Comparison of ENCODE assay signal across 8 cellular contexts in the genomic region with DNA sequence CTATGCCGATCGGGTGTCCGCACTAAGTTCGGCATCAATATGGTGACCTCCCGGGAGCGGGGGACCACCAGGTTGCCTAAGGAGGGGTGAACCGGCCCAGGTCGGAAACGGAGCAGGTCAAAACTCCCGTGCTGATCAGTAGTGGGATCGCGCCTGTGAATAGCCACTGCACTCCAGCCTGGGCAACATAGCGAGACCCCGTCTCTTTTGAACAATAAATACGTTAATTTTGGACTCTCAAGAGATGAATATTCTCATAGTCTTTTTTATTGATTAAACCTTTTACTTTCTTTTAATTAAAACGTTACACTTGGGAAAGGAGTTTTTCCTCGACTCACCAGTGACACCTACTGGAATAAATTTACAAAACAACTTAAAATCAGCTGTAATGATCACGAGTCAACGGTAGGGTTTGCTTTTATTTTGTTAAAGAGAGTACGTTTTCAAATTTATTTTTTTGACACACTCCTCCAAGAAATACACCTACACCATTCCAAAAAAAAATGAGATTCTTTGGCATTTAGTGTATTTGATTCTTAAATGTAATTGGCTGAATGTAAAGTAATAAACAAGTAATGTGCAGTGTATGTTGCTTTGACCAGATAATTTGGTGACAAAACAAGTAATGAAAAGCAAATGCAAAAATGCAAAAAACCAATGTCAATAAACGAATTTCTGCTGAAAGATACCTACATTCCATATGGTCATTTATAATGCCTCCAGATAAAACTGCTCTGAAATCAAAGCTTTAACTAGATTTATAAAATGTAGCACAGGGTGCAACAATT.
DNase-seq lines count a peak whose midpoint lies in the region; ATAC-seq lines count a peak whose summit lies in the region.

No MANE protein-coding gene starts in this region.

- H3K4me1 ChIP-seq in iPS-20b (ENCODE audit: insufficient read depth, low read length), result 0 out of 2 replicates have a peak, but pooled peaks cover 2% of the 10 kb centered on the region

- peaks cover 43% of the 10 kb centered on the region for H3K36me3 ChIP-seq in iPS-20b (ENCODE audit: insufficient read depth, low read depth, low read length)

- H3K27ac ChIP-seq in iPS-20b (ENCODE audit: low read length), result no peak overlapping the region
- peak overlapping the region in 20 of 21 experiments; percentile 37 to 98 (median 92) for H3K27ac ChIP-seq in skin epidermis

- no peaks in the 10 kb centered on the region for H3K27me3 ChIP-seq in iPS-20b (ENCODE audit: insufficient read depth, low read length)

- H3K9ac ChIP-seq in iPS-20b (ENCODE audit: low read depth, low read length), result no peak overlapping the region

- peak overlapping the region; percentile 88 for H3K4me3 ChIP-seq in iPS-20b (ENCODE audit: low read length)
- H3K4me3 ChIP-seq in skin epidermis, result peak overlapping the region; percentile 69 to 98 (median 84)

- DNase-seq in SIG-M5 treated with dmso at 0.1 percent for 504 hours (lab: John Stamatoyannopoulos, UW; ENCODE audit: unreplicated experiment) (peak; percentile 73), SIG-M5 (lab: John Stamatoyannopoulos, UW) (no peak), NCI-H1105 (lab: John Stamatoyannopoulos, UW) (peak; percentile 25), SW480 (ENCODE audit: low spot score) (peak; percentile 75), brain pericyte (ENCODE audit: low read depth, low spot score) (peak; percentile 55)

- no peaks in the 10 kb centered on the region for H3K9me3 ChIP-seq in iPS-20b (ENCODE audit: insufficient read depth, low read depth, low read length)

- ATAC-seq in HG02798 (IDR thresholded peaks at IDR 0.05; ENCODE audit: poor library complexity, unreplicated experiment), result peak; percentile 30
